In the genomic region with DNA sequence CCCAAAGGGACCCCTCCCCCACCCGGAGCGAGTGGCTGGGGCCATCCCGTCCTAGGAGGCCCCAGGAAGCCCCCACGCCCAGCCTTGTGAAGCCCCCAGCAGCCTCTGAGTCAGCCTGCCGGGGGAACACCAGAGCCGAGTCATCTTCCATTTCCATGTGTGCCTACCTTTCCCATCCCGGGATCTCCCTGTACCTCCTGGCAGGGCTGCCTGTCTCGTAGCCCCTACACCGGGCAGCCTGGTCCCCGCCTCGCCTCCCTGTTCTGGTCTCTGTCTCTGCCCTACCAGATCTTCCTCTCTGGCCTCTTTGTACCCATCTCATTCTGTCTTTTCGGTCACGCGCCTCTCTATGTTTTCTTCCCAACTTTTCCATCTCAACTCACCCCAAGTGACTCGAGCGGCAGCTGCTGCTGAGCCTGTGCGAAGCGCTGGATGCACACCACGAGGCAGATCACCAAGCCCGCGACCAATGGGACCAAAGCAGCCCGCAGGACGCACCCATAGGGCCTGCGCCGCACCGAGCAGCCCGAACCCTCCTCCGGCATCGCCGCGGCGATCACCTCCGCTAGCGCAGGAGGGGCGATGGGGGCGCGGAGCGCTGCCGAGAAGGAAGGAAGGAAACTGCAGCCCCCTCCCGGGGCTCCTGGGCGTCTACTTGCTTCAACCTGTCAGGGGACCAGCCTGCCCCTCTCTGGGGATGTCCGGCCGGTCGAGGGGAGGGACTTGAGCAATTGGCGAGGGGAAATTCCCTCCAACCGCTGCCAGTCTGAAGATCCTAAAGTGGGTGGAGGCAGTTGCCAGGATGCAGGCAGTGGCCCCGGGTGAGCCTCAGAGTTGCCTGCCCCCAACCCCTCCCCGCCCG, we compare ENCODE assay signal across 8 cellular contexts. TPM values are rescaled to one million over a fixed set of nuclear protein-coding genes. Genes with fewer than 3 reads are reported as not detected.
DNase-seq lines count a peak whose midpoint lies in the region; ATAC-seq and TF ChIP-seq lines count a peak whose summit lies in the region.

A gene with protein sequence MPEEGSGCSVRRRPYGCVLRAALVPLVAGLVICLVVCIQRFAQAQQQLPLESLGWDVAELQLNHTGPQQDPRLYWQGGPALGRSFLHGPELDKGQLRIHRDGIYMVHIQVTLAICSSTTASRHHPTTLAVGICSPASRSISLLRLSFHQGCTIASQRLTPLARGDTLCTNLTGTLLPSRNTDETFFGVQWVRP (minus strand): TSS at position 693 of the 862 bp plus-strand sequence. CDS start 148 bp downstream, at position 545.

- ATAC-seq in GM19043 (IDR thresholded peaks at IDR 0.05; ENCODE audit: low read depth, unreplicated experiment), result peak; percentile 65
- ATAC-seq in HG03432 (IDR thresholded peaks at IDR 0.05; ENCODE audit: unreplicated experiment), result peak; percentile 58

- H2AFZ ChIP-seq in osteoblast (ENCODE audit: low read length), result no peak within 1 kb of the TSS

- H3K9me3 ChIP-seq in ectodermal cell (ENCODE audit: control insufficient read depth, low read length) (no peaks in the 10 kb centered on the region), osteoblast (ENCODE audit: low read depth, low read length) (no peaks in the 10 kb centered on the region)

- no peaks in the 10 kb centered on the region for H3K79me2 ChIP-seq in osteoblast (ENCODE audit: insufficient read depth, low read length)

- H3K4me1 ChIP-seq in ectodermal cell (ENCODE audit: control insufficient read depth, insufficient read depth, low read length) (peaks cover 9% of the 10 kb centered on the region), osteoblast (ENCODE audit: insufficient read depth, low read length) (peaks cover 4% of the 10 kb centered on the region)

- WGBS in ectodermal cell, 2 experiments, result 18 to 19% methylated on average over 49 of the region's 49 CpGs

- H3K27me3 ChIP-seq in ectodermal cell (ENCODE audit: control insufficient read depth, insufficient read depth, low read length, poor library complexity, severe bottlenecking), result peaks cover 80% of the 10 kb centered on the region
- H3K27me3 ChIP-seq in osteoblast (ENCODE audit: insufficient read depth, low read length), result peaks cover 60% of the 10 kb centered on the region

- no peaks in the 10 kb centered on the region for H4K20me1 ChIP-seq in osteoblast (ENCODE audit: insufficient read depth, low read length)

- H3K4me3 ChIP-seq in ectodermal cell (ENCODE audit: insufficient read depth, low read depth, low read length), result peak within 1 kb of the TSS; percentile 6
- no peak within 1 kb of the TSS for H3K4me3 ChIP-seq in osteoblast (ENCODE audit: insufficient read depth, low read length)

- H3K4me2 ChIP-seq in osteoblast (ENCODE audit: insufficient read depth, low read length), result no peak within 1 kb of the TSS

- no peaks in the 10 kb centered on the region for H3K36me3 ChIP-seq in ectodermal cell (ENCODE audit: control insufficient read depth, insufficient read depth, low read length)
- H3K36me3 ChIP-seq in osteoblast (ENCODE audit: insufficient read depth, low read length), result no peaks in the 10 kb centered on the region

- TF ChIP-seq CTCF in osteoblast (IDR thresholded peaks at IDR 0.05; ENCODE audit: extremely low read depth, low read depth, low read length), result no peak

- H3K27ac ChIP-seq in ectodermal cell (ENCODE audit: insufficient read depth, low read depth, low read length, poor library complexity, severe bottlenecking) (no peak within 1 kb of the TSS), osteoblast (ENCODE audit: low read depth, low read length) (no peak within 1 kb of the TSS)

- DNase-seq in A172 (ENCODE audit: low spot score) (peak; percentile 78), T-helper 9 cell (peak; percentile 28), osteoblast (ENCODE audit: insufficient read length, low spot score, missing footprints) (peak; percentile 65), NCI-H2029 (lab: John Stamatoyannopoulos, UW) (no peak), mesenteric fat pad (ENCODE audit: low spot score) (no peak)

RNA-seq across cellular contexts. Expression of the gene that starts here (rescaled TPM):
- 22.7 and 57.3 TPM in 2 replicates for total RNA-seq in A172 (2014; rRNA removed; shearing (Covaris generic))
- polyA plus RNA-seq in ectodermal cell (2013, experiment 1 of 4), result not detected
- not detected for polyA plus RNA-seq in ectodermal cell (2013, experiment 2 of 4)
- not detected for polyA plus RNA-seq in ectodermal cell (2013, experiment 3 of 4)
- polyA plus RNA-seq in ectodermal cell (2013, experiment 4 of 4), result not detected
- 0.29 TPM in 1 of 2 replicates, not detected in the other for total RNA-seq in osteoblast
- total RNA-seq in mesenteric fat pad, result not detected

Comparison
In these comparisons a context has a peak if more than half of its experiments do, and no peak if none do; other contexts are left out.
1. RNA of the gene that starts here (total RNA-seq): 22.7 to 57.3 TPM in A172; not detected in mesenteric fat pad (single experiment) and 0.29 TPM in osteoblast; every median in the first group is over 10 times any median in the second.
2. Peak in DNase-seq in osteoblast; RNA of the gene not detected or under 1 TPM.
3. DNase-seq: peak in A172 (single experiment) and T-helper 9 cell (single experiment); none in NCI-H2029 (single experiment) and mesenteric fat pad (single experiment).